1 cellular context compared by ENCODE assay signal in the genomic region with DNA sequence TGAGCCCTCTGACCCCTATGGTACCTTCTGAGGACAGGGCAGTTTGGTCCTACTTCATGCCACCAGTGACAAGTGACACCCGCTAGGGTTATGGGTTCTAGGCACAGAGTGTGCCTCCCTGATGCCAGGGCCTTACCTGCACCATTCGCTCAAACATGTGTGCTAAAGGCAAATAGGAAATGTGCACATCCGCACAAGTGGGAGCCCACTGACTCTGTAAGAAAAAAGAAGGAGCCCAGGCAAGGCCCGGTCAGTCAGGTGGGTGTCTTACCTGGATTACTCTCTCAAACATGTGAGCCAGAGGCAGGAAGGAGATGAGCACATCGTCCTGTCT.
TF ChIP-seq lines count a peak whose summit lies in the region.

No MANE protein-coding gene starts in this region.

TF ChIP-seq in GM23338, 12 proteins besides CTCF, POLR2A, EP300 and RAD21:
- TF ChIP-seq, protein P1, sequence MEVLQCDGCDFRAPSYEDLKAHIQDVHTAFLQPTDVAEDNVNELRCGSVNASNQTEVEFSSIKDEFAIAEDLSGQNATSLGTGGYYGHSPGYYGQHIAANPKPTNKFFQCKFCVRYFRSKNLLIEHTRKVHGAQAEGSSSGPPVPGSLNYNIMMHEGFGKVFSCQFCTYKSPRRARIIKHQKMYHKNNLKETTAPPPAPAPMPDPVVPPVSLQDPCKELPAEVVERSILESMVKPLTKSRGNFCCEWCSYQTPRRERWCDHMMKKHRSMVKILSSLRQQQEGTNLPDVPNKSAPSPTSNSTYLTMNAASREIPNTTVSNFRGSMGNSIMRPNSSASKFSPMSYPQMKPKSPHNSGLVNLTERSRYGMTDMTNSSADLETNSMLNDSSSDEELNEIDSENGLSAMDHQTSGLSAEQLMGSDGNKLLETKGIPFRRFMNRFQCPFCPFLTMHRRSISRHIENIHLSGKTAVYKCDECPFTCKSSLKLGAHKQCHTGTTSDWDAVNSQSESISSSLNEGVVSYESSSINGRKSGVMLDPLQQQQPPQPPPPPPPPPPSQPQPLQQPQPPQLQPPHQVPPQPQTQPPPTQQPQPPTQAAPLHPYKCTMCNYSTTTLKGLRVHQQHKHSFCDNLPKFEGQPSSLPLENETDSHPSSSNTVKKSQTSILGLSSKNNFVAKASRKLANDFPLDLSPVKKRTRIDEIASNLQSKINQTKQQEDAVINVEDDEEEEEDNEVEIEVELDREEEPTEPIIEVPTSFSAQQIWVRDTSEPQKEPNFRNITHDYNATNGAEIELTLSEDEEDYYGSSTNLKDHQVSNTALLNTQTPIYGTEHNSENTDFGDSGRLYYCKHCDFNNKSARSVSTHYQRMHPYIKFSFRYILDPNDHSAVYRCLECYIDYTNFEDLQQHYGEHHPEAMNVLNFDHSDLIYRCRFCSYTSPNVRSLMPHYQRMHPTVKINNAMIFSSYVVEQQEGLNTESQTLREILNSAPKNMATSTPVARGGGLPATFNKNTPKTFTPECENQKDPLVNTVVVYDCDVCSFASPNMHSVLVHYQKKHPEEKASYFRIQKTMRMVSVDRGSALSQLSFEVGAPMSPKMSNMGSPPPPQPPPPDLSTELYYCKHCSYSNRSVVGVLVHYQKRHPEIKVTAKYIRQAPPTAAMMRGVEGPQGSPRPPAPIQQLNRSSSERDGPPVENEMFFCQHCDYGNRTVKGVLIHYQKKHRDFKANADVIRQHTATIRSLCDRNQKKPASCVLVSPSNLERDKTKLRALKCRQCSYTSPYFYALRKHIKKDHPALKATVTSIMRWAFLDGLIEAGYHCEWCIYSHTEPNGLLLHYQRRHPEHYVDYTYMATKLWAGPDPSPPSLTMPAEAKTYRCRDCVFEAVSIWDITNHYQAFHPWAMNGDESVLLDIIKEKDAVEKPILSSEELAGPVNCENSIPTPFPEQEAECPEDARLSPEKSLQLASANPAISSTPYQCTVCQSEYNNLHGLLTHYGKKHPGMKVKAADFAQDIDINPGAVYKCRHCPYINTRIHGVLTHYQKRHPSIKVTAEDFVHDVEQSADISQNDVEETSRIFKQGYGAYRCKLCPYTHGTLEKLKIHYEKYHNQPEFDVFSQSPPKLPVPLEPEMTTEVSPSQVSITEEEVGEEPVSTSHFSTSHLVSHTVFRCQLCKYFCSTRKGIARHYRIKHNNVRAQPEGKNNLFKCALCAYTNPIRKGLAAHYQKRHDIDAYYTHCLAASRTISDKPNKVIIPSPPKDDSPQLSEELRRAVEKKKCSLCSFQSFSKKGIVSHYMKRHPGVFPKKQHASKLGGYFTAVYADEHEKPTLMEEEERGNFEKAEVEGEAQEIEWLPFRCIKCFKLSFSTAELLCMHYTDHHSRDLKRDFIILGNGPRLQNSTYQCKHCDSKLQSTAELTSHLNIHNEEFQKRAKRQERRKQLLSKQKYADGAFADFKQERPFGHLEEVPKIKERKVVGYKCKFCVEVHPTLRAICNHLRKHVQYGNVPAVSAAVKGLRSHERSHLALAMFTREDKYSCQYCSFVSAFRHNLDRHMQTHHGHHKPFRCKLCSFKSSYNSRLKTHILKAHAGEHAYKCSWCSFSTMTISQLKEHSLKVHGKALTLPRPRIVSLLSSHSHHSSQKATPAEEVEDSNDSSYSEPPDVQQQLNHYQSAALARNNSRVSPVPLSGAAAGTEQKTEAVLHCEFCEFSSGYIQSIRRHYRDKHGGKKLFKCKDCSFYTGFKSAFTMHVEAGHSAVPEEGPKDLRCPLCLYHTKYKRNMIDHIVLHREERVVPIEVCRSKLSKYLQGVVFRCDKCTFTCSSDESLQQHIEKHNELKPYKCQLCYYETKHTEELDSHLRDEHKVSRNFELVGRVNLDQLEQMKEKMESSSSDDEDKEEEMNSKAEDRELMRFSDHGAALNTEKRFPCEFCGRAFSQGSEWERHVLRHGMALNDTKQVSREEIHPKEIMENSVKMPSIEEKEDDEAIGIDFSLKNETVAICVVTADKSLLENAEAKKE (CRISPR knock-in tag; IDR thresholded peaks at IDR 0.05): no peak
- TF ChIP-seq ZNF331 (CRISPR knock-in tag; IDR thresholded peaks at IDR 0.05; ENCODE audit: low read depth) (no peak), ZNF114 (CRISPR knock-in tag; IDR thresholded peaks at IDR 0.05) (no peak), STAT1 (IDR thresholded peaks at IDR 0.05; ENCODE audit: unreplicated experiment) (no peak), CREB1 (CRISPR knock-in tag; IDR thresholded peaks at IDR 0.05; ENCODE audit: low read depth) (no peak), NANOG (IDR thresholded peaks at IDR 0.05; ENCODE audit: borderline replicate concordance) (no peak), EZH2phosphoT487 (IDR thresholded peaks at IDR 0.05; ENCODE audit: unreplicated experiment) (no peak), JUNB (IDR thresholded peaks at IDR 0.05; ENCODE audit: unreplicated experiment) (no peak)
- TF ChIP-seq, protein P2, sequence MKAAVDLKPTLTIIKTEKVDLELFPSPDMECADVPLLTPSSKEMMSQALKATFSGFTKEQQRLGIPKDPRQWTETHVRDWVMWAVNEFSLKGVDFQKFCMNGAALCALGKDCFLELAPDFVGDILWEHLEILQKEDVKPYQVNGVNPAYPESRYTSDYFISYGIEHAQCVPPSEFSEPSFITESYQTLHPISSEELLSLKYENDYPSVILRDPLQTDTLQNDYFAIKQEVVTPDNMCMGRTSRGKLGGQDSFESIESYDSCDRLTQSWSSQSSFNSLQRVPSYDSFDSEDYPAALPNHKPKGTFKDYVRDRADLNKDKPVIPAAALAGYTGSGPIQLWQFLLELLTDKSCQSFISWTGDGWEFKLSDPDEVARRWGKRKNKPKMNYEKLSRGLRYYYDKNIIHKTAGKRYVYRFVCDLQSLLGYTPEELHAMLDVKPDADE (IDR thresholded peaks at IDR 0.05): no peak
- TF ChIP-seq, protein P3, sequence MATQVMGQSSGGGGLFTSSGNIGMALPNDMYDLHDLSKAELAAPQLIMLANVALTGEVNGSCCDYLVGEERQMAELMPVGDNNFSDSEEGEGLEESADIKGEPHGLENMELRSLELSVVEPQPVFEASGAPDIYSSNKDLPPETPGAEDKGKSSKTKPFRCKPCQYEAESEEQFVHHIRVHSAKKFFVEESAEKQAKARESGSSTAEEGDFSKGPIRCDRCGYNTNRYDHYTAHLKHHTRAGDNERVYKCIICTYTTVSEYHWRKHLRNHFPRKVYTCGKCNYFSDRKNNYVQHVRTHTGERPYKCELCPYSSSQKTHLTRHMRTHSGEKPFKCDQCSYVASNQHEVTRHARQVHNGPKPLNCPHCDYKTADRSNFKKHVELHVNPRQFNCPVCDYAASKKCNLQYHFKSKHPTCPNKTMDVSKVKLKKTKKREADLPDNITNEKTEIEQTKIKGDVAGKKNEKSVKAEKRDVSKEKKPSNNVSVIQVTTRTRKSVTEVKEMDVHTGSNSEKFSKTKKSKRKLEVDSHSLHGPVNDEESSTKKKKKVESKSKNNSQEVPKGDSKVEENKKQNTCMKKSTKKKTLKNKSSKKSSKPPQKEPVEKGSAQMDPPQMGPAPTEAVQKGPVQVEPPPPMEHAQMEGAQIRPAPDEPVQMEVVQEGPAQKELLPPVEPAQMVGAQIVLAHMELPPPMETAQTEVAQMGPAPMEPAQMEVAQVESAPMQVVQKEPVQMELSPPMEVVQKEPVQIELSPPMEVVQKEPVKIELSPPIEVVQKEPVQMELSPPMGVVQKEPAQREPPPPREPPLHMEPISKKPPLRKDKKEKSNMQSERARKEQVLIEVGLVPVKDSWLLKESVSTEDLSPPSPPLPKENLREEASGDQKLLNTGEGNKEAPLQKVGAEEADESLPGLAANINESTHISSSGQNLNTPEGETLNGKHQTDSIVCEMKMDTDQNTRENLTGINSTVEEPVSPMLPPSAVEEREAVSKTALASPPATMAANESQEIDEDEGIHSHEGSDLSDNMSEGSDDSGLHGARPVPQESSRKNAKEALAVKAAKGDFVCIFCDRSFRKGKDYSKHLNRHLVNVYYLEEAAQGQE (IDR thresholded peaks at IDR 0.05; ENCODE audit: unreplicated experiment): no peak
TF ChIP-seq in GM23338: peak in this region for 0.
